In the genomic region with DNA sequence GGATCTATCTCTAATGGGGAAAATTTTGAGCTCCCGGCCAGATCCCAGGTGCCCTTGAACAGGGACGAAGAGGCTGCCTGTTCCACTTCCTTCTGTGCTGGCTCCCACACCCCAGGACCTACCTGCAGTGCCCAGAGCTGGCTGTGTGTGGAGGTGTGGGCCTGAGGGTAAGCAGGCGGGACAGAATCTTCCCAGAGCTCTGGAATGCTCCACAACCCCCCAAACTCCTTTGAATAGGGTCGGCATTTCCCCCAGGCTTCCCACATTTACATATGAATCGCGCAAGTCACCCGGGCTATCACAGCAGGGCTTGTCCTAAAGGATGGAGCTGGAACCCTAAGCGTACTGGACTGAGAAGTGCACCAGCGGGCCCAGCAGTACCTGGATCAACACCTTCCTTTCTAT, we compare ENCODE assay signal across 16 cellular contexts.
DNase-seq lines count a peak whose midpoint lies in the region; ATAC-seq, FAIRE-seq and TF ChIP-seq lines count a peak whose summit lies in the region.
"Had no signal": no experiment of that assay in that cellular context is flagged by ENCODE, and none has a peak within 500 bp of the region (broad histone marks: within the 10 kb centered on the region; RNA-seq: fewer than 3 reads in every experiment).

No MANE protein-coding gene starts in this region.

- peaks cover 71% of the 10 kb centered on the region for H3K79me2 ChIP-seq in smooth muscle cell (ENCODE audit: low read depth)

- TF ChIP-seq CTCF in kidney (IDR thresholded peaks at IDR 0.05; ENCODE audit: borderline replicate concordance, extremely low read depth, insufficient read depth) (peak; percentile 8), smooth muscle cell (IDR thresholded peaks at IDR 0.05; ENCODE audit: borderline replicate concordance, insufficient read depth, poor library complexity, severe bottlenecking) (no peak)

- no peaks in the 10 kb centered on the region for H3K27me3 ChIP-seq in smooth muscle cell (ENCODE audit: low read depth)
- H3K27me3 ChIP-seq: ovary, tibial artery had no signal

- peak overlapping the region in 1 of 2 donors; percentile 36 for H3K4me3 ChIP-seq in kidney (ENCODE audit: low read length in 2 of 2)
- peak overlapping the region; percentile 8 for H3K4me3 ChIP-seq in smooth muscle cell
- H3K4me3 ChIP-seq: ovary, tibial artery had no signal

- DNase-seq in DMS 273 (lab: John Stamatoyannopoulos, UW; ENCODE audit: unreplicated experiment) (peak; percentile 8), DMS 273 treated with DMSO at 0.1 percent for 48 hours (lab: John Stamatoyannopoulos, UW) (no peak), ecto neural progenitor cell (ENCODE audit: low spot score) (peak; percentile 91), kidney (no peak), smooth muscle cell (lab: John Stamatoyannopoulos, UW; ENCODE audit: unreplicated experiment) (no peak), mesenteric fat pad (ENCODE audit: low spot score) (no peak)
- DNase-seq in activated T-cell treated with anti-CD3 and anti-CD28 coated beads, Interleukin-2, amount 50 U/mL, for 72 hours, result no peak
- DNase-seq in effector CD4-positive, alpha-beta T cell, result no peak
- DNase-seq: activated T-cell treated with anti-CD3 and anti-CD28 coated beads, Interleukin-2, amount 50 U/mL, for 24 hours; NCI-H146; ovary; PC-3; tibial artery had no signal

- H3K27me3 Mint-ChIP-seq in activated T-cell treated with anti-CD3 and anti-CD28 coated beads, Interleukin-2, amount 50 U/mL, for 72 hours (ENCODE audit: low read depth), result no peaks in the 10 kb centered on the region
- H3K27me3 Mint-ChIP-seq: activated T-cell treated with anti-CD3 and anti-CD28 coated beads, Interleukin-2, amount 50 U/mL, for 24 hours; central memory CD8-positive, alpha-beta T cell had no signal

- H3K9me3 ChIP-seq in kidney (ENCODE audit: control insufficient read depth in 1 of 2, low read length in 2 of 2) (no peaks in the 10 kb centered on the region), smooth muscle cell (replicated peaks; ENCODE audit: low read depth) (no peaks in the 10 kb centered on the region)
- H3K9me3 ChIP-seq: ovary, tibial artery had no signal

- peaks cover 3 to 12% of the 10 kb centered on the region in 2 donors for H3K4me1 ChIP-seq in kidney (ENCODE audit: control insufficient read depth in 1 of 2, insufficient read depth in 1 of 2, low read depth in 1 of 2, low read length in 2 of 2)
- H3K4me1 ChIP-seq in smooth muscle cell (ENCODE audit: low read depth), result peaks cover 27% of the 10 kb centered on the region

- H3K27ac ChIP-seq in kidney (ENCODE audit: low read depth in 2 of 2, low read length in 2 of 2) (peak overlapping the region; percentile 73 to 78), smooth muscle cell (ENCODE audit: low read depth) (peak overlapping the region; percentile 34)
- H3K27ac ChIP-seq: 22Rv1, ovary had no signal

- H3K4me2 ChIP-seq in smooth muscle cell, result peak overlapping the region; percentile 57

- no peaks in the 10 kb centered on the region for H3K9me3 Mint-ChIP-seq in activated T-cell treated with anti-CD3 and anti-CD28 coated beads, Interleukin-2, amount 50 U/mL, for 72 hours
- H3K9me3 Mint-ChIP-seq: activated T-cell treated with anti-CD3 and anti-CD28 coated beads, Interleukin-2, amount 50 U/mL, for 24 hours; central memory CD8-positive, alpha-beta T cell had no signal

- H3K27ac Mint-ChIP-seq in activated T-cell treated with anti-CD3 and anti-CD28 coated beads, Interleukin-2, amount 50 U/mL, for 72 hours, result no peak overlapping the region
- H3K27ac Mint-ChIP-seq: activated T-cell treated with anti-CD3 and anti-CD28 coated beads, Interleukin-2, amount 50 U/mL, for 24 hours had no signal

- no peaks in the 10 kb centered on the region for H3F3A ChIP-seq in smooth muscle cell (ENCODE audit: low read depth)

- H3K4me3 Mint-ChIP-seq in activated T-cell treated with anti-CD3 and anti-CD28 coated beads, Interleukin-2, amount 50 U/mL, for 72 hours, result no peak overlapping the region
- H3K4me3 Mint-ChIP-seq: activated T-cell treated with anti-CD3 and anti-CD28 coated beads, Interleukin-2, amount 50 U/mL, for 24 hours; central memory CD8-positive, alpha-beta T cell had no signal

- H3K36me3 ChIP-seq in kidney (ENCODE audit: control insufficient read depth in 1 of 2, insufficient read depth in 2 of 2, low read length in 2 of 2) (peaks cover 0 to 2% of the 10 kb centered on the region in 2 donors), smooth muscle cell (ENCODE audit: low read depth) (no peaks in the 10 kb centered on the region)
- H3K36me3 ChIP-seq: ovary had no signal

- H2AFZ ChIP-seq in smooth muscle cell (ENCODE audit: low read depth), result no peak overlapping the region

- ATAC-seq in activated T-cell treated with anti-CD3 and anti-CD28 coated beads, Interleukin-2, amount 50 U/mL, for 72 hours (replicated peaks in 1 of 2), result no peak
- ATAC-seq: PC-3 had no signal

- H3K36me3 Mint-ChIP-seq in activated T-cell treated with anti-CD3 and anti-CD28 coated beads, Interleukin-2, amount 50 U/mL, for 72 hours (ENCODE audit: insufficient read depth in 2 of 2), result no peaks in the 10 kb centered on the region

- FAIRE-seq in kidney (lab: Jason Lieb, UNC), result no peak
- FAIRE-seq: HTR-8/SVneo had no signal

- 13% methylated on average over 9 of the region's 9 CpGs for WGBS in smooth muscle cell (ENCODE audit: low lambda C conversion rate)

- intact Hi-C loops in kidney (cut with DNase I), result no loop called here

- H3K9ac ChIP-seq in kidney (ENCODE audit: low read length in 2 of 2) (peak overlapping the region in 1 of 2 donors; percentile 12), smooth muscle cell (ENCODE audit: low read depth) (no peak overlapping the region)

- H4K20me1 ChIP-seq in smooth muscle cell (ENCODE audit: low read depth), result peaks cover 46% of the 10 kb centered on the region

- no peaks in the 10 kb centered on the region for H3K4me1 Mint-ChIP-seq in activated T-cell treated with anti-CD3 and anti-CD28 coated beads, Interleukin-2, amount 50 U/mL, for 72 hours (ENCODE audit: low read depth)
- H3K4me1 Mint-ChIP-seq: central memory CD8-positive, alpha-beta T cell had no signal

Comparison
In these comparisons a context has a peak if more than half of its experiments do, and no peak if none do; other contexts are left out.
1. DNase-seq: peak in DMS 273 (single experiment) and ecto neural progenitor cell (single experiment); none in DMS 273 treated with DMSO at 0.1 percent for 48 hours (single experiment), kidney (single experiment), smooth muscle cell (single experiment), activated T-cell treated with anti-CD3 and anti-CD28 coated beads, Interleukin-2, amount 50 U/mL, for 72 hours (0 of 2), mesenteric fat pad (single experiment) and effector CD4-positive, alpha-beta T cell (single experiment).